Comparison of ENCODE assay signal across 1 cellular context in genomic region chr11:69053169-69053477, GRCh38.
TF ChIP-seq lines count a peak whose summit lies in the region.

No MANE protein-coding gene starts in this region.

TF ChIP-seq in GM23338, 12 proteins besides CTCF, POLR2A, EP300 and RAD21:
- TF ChIP-seq ZNF114 (CRISPR knock-in tag; IDR thresholded peaks at IDR 0.05): no peak
- TF ChIP-seq REST (IDR thresholded peaks at IDR 0.05; ENCODE audit: unreplicated experiment): no peak
- TF ChIP-seq POLR2AphosphoS5 (IDR thresholded peaks at IDR 0.05; ENCODE audit: low read depth): no peak
- TF ChIP-seq STAT1 (IDR thresholded peaks at IDR 0.05; ENCODE audit: unreplicated experiment): no peak
- no peak for TF ChIP-seq EZH2 (IDR thresholded peaks at IDR 0.05; ENCODE audit: low read depth, unreplicated experiment)
TF ChIP-seq in GM23338: peak in this region for 0.
